Comparison of ENCODE assay signal across 8 cellular contexts in the genomic region with DNA sequence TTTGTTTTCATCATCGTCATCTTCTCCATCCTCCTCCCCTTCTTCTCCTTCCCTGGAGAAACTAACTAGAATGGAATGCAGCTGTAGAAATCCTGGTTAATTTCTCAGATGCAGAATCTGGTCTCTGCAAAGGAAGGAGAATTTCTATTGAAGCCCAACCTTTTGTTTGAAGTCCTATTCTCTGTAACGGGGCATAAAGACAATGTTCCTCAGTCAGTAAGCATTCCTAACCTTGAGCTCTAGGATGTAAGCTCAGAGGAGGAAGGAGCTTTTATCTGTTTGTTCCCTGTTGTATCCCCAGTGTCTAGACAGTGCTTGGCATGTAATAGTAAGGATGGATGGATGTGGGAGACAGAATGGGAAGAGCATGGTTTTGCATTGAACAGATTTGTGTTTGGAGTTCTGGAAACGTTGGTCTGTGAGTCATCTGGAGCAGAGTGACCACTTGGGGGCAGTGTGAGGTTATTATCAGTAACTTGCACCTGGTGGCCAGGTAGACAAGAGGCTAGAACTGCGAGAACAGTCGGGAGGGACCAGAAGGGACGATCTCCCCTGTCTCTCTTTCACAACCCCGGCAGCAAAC.
DNase-seq lines count a peak whose midpoint lies in the region; ATAC-seq and TF ChIP-seq lines count a peak whose summit lies in the region.

No MANE protein-coding gene starts in this region.

- in situ Hi-C loops in brain microvascular endothelial cell (cut with HindIII; ENCODE audit: low pct_ligation_motif_present, low sequenced_read_pairs): no loop called here

- H3K27ac Mint-ChIP-seq in mesothelial cell of epicardium: no peak overlapping the region

- ATAC-seq in Right ventricle myocardium inferior (no peak), HG03342 (IDR thresholded peaks at IDR 0.05; ENCODE audit: unreplicated experiment) (no peak)

- TF ChIP-seq CTCF in left ventricle myocardium inferior (IDR thresholded peaks at IDR 0.05; ENCODE audit: borderline replicate concordance) (peak; percentile 50), brain microvascular endothelial cell (IDR thresholded peaks at IDR 0.05; ENCODE audit: low read depth, low read length, missing control alignments) (peak; percentile 68), mesothelial cell of epicardium (IDR thresholded peaks at IDR 0.05; ENCODE audit: unreplicated experiment) (peak; percentile 18)

- peaks cover 4% of the 10 kb centered on the region for H3K27me3 Mint-ChIP-seq in mesothelial cell of epicardium (ENCODE audit: low read depth)

- H3K36me3 Mint-ChIP-seq in mesothelial cell of epicardium: no peaks in the 10 kb centered on the region

- H3K4me1 ChIP-seq in left ventricle myocardium inferior (peaks cover 37% of the 10 kb centered on the region), SJCRH30 (peaks cover 5% of the 10 kb centered on the region; the same call in 1 of the 2 replicates)

- H3K9me3 ChIP-seq in left ventricle myocardium inferior (replicated peaks) (no peaks in the 10 kb centered on the region), SJCRH30 (replicated peaks) (no peaks in the 10 kb centered on the region)

- H3K27me3 ChIP-seq in left ventricle myocardium inferior (ENCODE audit: low read depth): no peaks in the 10 kb centered on the region
- no peaks in the 10 kb centered on the region for H3K27me3 ChIP-seq in brain microvascular endothelial cell (replicated peaks)
- no peaks in the 10 kb centered on the region for H3K27me3 ChIP-seq in SJCRH30

- H3K4me3 Mint-ChIP-seq in mesothelial cell of epicardium: no peak overlapping the region

- H3K4me3 ChIP-seq in left ventricle myocardium inferior: no peak overlapping the region
- H3K4me3 ChIP-seq in brain microvascular endothelial cell (ENCODE audit: low read depth, low read length): no peak overlapping the region
- no peak overlapping the region for H3K4me3 ChIP-seq in SJCRH30

- H3K9me3 Mint-ChIP-seq in mesothelial cell of epicardium: no peaks in the 10 kb centered on the region

- H3K36me3 ChIP-seq in left ventricle myocardium inferior: no peaks in the 10 kb centered on the region
- no peaks in the 10 kb centered on the region for H3K36me3 ChIP-seq in brain microvascular endothelial cell (replicated peaks)
- no peaks in the 10 kb centered on the region for H3K36me3 ChIP-seq in SJCRH30

- DNase-seq in left ventricle myocardium inferior (no peak), Right ventricle myocardium inferior (ENCODE audit: missing footprints) (no peak), NCI-H226 (peak; percentile 37), brain microvascular endothelial cell (peak; percentile 20), mesothelial cell of epicardium (ENCODE audit: low spot score in 2 of 2, unreplicated experiment in 2 of 2) (no peak), NCI-H1694 (lab: John Stamatoyannopoulos, UW) (no peak), SJCRH30 (no peak)

- intact Hi-C loops in left ventricle myocardium inferior (cut with micrococcal nuclease): no loop called here
- intact Hi-C loops in Right ventricle myocardium inferior (cut with DNase I): loop anchor here (5.0 kb wide), 1 partner anchor 113 kb away; no protein-coding TSS in a partner anchor

- H3K27ac ChIP-seq in left ventricle myocardium inferior (replicated peaks): no peak overlapping the region
- peak overlapping the region; percentile 20 for H3K27ac ChIP-seq in brain microvascular endothelial cell
- H3K27ac ChIP-seq in SJCRH30: no peak overlapping the region

- no peaks in the 10 kb centered on the region for H3K4me1 Mint-ChIP-seq in mesothelial cell of epicardium

Comparison
In these comparisons a context has a peak if more than half of its experiments do, and no peak if none do; other contexts are left out.
1. DNase-seq: peak in NCI-H226 (single experiment) and brain microvascular endothelial cell (single experiment); none in left ventricle myocardium inferior (single experiment), Right ventricle myocardium inferior (single experiment), mesothelial cell of epicardium (0 of 2), NCI-H1694 (single experiment) and SJCRH30 (0 of 2).
2. CTCF ChIP-seq: peak in every context shown above with its lines; median percentile 68 in brain microvascular endothelial cell; 50 in left ventricle myocardium inferior; 18 in mesothelial cell of epicardium.